In the genomic region with DNA sequence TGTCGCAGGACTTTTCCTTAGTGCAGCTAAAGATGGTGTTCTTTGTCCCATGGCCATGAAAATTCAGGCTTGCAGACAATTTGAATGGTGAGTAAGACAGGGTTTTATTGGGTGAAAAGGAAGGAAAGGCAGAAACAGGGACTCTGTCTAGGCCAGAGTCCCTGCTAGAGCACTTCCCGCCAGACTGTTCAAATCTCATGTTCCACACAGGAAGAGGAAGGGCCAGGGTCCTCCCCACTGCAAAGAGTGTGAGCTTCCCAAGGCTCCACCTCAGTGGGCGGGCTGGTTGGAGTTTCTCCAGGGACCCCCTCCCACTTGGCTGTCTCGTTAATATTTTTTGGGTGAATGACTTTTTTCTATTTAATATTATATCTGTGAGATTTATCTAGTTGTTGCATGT, we compare ENCODE assay signal across 24 cellular contexts. TPM values are rescaled to one million over a fixed set of nuclear protein-coding genes. Genes with fewer than 3 reads are reported as not detected.
DNase-seq lines count a peak whose midpoint lies in the region; ATAC-seq, FAIRE-seq and TF ChIP-seq lines count a peak whose summit lies in the region.
"Had no signal": no experiment of that assay in that cellular context is flagged by ENCODE, and none has a peak within 500 bp of the region (broad histone marks: within the 10 kb centered on the region; RNA-seq: fewer than 3 reads in every experiment).

No MANE protein-coding gene starts in this region.

- no peak for FAIRE-seq in K562 (lab: Jason Lieb, UNC)
- FAIRE-seq: colon, endothelial cell of umbilical vein, TTC549 had no signal

- in situ Hi-C loops in K562 (cut with MboI): no loop called here

- H3K9ac ChIP-seq in K562 (ENCODE audit: insufficient read depth in 1 of 2, low read depth in 2 of 2, low read length in 2 of 2): no peak overlapping the region
- H3K9ac ChIP-seq: GM23248 had no signal

- no peaks in the 10 kb centered on the region for H3K79me2 ChIP-seq in K562 (ENCODE audit: control insufficient read depth, insufficient read depth, low read length)

- H3K4me2 ChIP-seq in K562 (ENCODE audit: insufficient read depth, low read length): no peak overlapping the region

- no TSS peak for BruUV-seq in K562 (replicated peaks; lab: Mats Ljungman, UMichigan)

- no peak for TF ChIP-seq RAD21 in K562 (CRISPR knock-in tag; conservative IDR thresholded peaks at IDR 0.05 in 1 of 2, IDR thresholded peaks at IDR 0.05 in 1 of 2)

- H3K36me3 Mint-ChIP-seq in stimulated activated memory B cell treated with anti-CD40 and anti-IgM and Interleukin-4, amounts not matched to agents 10 μg/mL and 1 μg/mL and 100 μg/mL, for 72 hours: peaks cover 12% of the 10 kb centered on the region

- H3K27ac ChIP-seq in K562 (ENCODE audit: extremely low read depth, low read depth, low read length): no peak overlapping the region
- H3K27ac ChIP-seq: brain microvascular endothelial cell, GM23248, heart right ventricle, neutrophil, psoas muscle, stomach, transverse colon had no signal

- peak overlapping the region; percentile 96 for H3K27ac Mint-ChIP-seq in stimulated activated memory B cell treated with anti-CD40 and anti-IgM and Interleukin-4, amounts not matched to agents 10 μg/mL and 1 μg/mL and 100 μg/mL, for 72 hours

- H3K27me3 ChIP-seq in K562 (ENCODE audit: control insufficient read depth in 2 of 2, insufficient read depth in 2 of 2, low read length in 2 of 2): no peaks in the 10 kb centered on the region
- H3K27me3 ChIP-seq: brain microvascular endothelial cell, heart right ventricle, neutrophil, stomach, transverse colon had no signal

- no peaks in the 10 kb centered on the region for H3K27me3 Mint-ChIP-seq in stimulated activated memory B cell treated with anti-CD40 and anti-IgM and Interleukin-4, amounts not matched to agents 10 μg/mL and 1 μg/mL and 100 μg/mL, for 72 hours

- CTCF ChIA-PET in K562 (lab: Yijun Ruan, JAX; ENCODE audit: low intra/inter-chr PET ratio): no interaction called here

- no peaks in the 10 kb centered on the region for H3K36me3 ChIP-seq in K562 (ENCODE audit: control insufficient read depth, insufficient read depth, low read length)
- H3K36me3 ChIP-seq: brain microvascular endothelial cell, heart right ventricle, neutrophil, stomach, transverse colon had no signal

- no peak overlapping the region for H2AFZ ChIP-seq in K562 (ENCODE audit: low read depth, low read length)
- H2AFZ ChIP-seq: GM23248 had no signal

- no peak for TF ChIP-seq EP300 in K562 (IDR thresholded peaks at IDR 0.05; ENCODE audit: low read length)

- 12% methylated on average over 4 of the region's 4 CpGs for whole genome bisulfite sequencing in K562 (ENCODE audit: insufficient coverage, low coverage, missing lambda C conversion rate)

- no peaks in the 10 kb centered on the region for H3K9me1 ChIP-seq in K562 (ENCODE audit: control insufficient read depth, insufficient read depth, low read length)

- TF ChIP-seq POLR2A in K562 (conservative IDR thresholded peaks at IDR 0.05): no peak

- TF ChIP-seq CTCF in K562 (IDR thresholded peaks at IDR 0.05 in 2 of 3, conservative IDR thresholded peaks at IDR 0.05 in 1 of 3; ENCODE audit: insufficient read depth in 2 of 3, low read depth in 1 of 3, low read length in 3 of 3): no peak

- POLR2A ChIA-PET in K562 (lab: Yijun Ruan, JAX): interaction anchor here (0.9 kb wide), 1 partner anchor 22 kb away, joined by 3 read pairs; no protein-coding TSS in a partner anchor

- H3K4me3 Mint-ChIP-seq in stimulated activated memory B cell treated with anti-CD40 and anti-IgM and Interleukin-4, amounts not matched to agents 10 μg/mL and 1 μg/mL and 100 μg/mL, for 72 hours: no peak overlapping the region

- peaks cover 22% of the 10 kb centered on the region for H3K4me1 Mint-ChIP-seq in stimulated activated memory B cell treated with anti-CD40 and anti-IgM and Interleukin-4, amounts not matched to agents 10 μg/mL and 1 μg/mL and 100 μg/mL, for 72 hours

- H3K4me1 ChIP-seq in K562 (replicated peaks in 1 of 2; ENCODE audit: control insufficient read depth in 2 of 2, insufficient read depth in 2 of 2, low read length in 2 of 2): no peaks in the 10 kb centered on the region
- H3K4me1 ChIP-seq: heart right ventricle, psoas muscle, stomach, transverse colon had no signal

- no peaks in the 10 kb centered on the region for H3K9me3 ChIP-seq in K562 (replicated peaks; ENCODE audit: control insufficient read depth, insufficient read depth, low read depth, low read length)
- H3K9me3 ChIP-seq: neutrophil, psoas muscle, stomach, transverse colon had no signal

- intact Hi-C loops in K562 (cut with micrococcal nuclease): no loop called here

- H3K4me3 ChIP-seq in K562: no peak overlapping the region
- H3K4me3 ChIP-seq: GM23248, heart right ventricle, psoas muscle, stomach, transverse colon had no signal

- ATAC-seq in GM21381 (IDR thresholded peaks at IDR 0.05; ENCODE audit: unreplicated experiment): peak; percentile 21
- ATAC-seq in HG02870 (IDR thresholded peaks at IDR 0.05; ENCODE audit: unreplicated experiment): peak; percentile 6
- ATAC-seq in K562: peak; percentile 56
- ATAC-seq in stimulated activated memory B cell treated with anti-CD40 and anti-IgM and Interleukin-4, amounts not matched to agents 10 μg/mL and 1 μg/mL and 100 μg/mL, for 72 hours: no peak
- ATAC-seq in HG02938 (IDR thresholded peaks at IDR 0.05; ENCODE audit: unreplicated experiment): no peak
- ATAC-seq: heart right ventricle, psoas muscle had no signal

- no peaks in the 10 kb centered on the region for H3K9me3 Mint-ChIP-seq in stimulated activated memory B cell treated with anti-CD40 and anti-IgM and Interleukin-4, amounts not matched to agents 10 μg/mL and 1 μg/mL and 100 μg/mL, for 72 hours

- no peak for DNase-seq in K562 (ENCODE audit: extremely low read depth in 1 of 4, low spot score in 3 of 4)
- DNase-seq in activated CD4-positive, alpha-beta T cell treated with anti-CD3 and anti-CD28 coated beads, Interleukin-2, amount 50 U/mL, for 4 hours: no peak
- DNase-seq in SIG-M5 treated with dmso at 0.1 percent for 504 hours (lab: John Stamatoyannopoulos, UW; ENCODE audit: unreplicated experiment): no peak
- DNase-seq: activated CD4-positive, alpha-beta T cell treated with anti-CD3 and anti-CD28 coated beads for 48 hours; activated CD8-positive, alpha-beta memory T cell treated with anti-CD3 and anti-CD28 coated beads, Interleukin-2, amount 50 U/mL, for 4 hours; activated effector memory CD4-positive, alpha-beta T cell treated with Interleukin-2 at 50 U/mL for 16 hours; brain microvascular endothelial cell; GM23248; heart right ventricle; NCI-H1417 treated with DMSO at 0.1 percent for 48 hours; psoas muscle; stimulated activated CD4-positive, alpha-beta T cell treated with anti-CD3 and anti-CD28 coated beads, Interleukin-4, amount 100 ng/mL, for 1 hour; stomach; transverse colon had no signal

- no peaks in the 10 kb centered on the region for H4K20me1 ChIP-seq in K562 (replicated peaks; ENCODE audit: control insufficient read depth, insufficient read depth, low read length)

TF ChIP-seq in K562, 482 proteins besides CTCF, POLR2A, EP300 and RAD21 (continues in another document):
- TF ChIP-seq TAF7 (tag; IDR thresholded peaks at IDR 0.05): no peak
- no peak for TF ChIP-seq CSDE1 (IDR thresholded peaks at IDR 0.05)
- TF ChIP-seq, protein P1, sequence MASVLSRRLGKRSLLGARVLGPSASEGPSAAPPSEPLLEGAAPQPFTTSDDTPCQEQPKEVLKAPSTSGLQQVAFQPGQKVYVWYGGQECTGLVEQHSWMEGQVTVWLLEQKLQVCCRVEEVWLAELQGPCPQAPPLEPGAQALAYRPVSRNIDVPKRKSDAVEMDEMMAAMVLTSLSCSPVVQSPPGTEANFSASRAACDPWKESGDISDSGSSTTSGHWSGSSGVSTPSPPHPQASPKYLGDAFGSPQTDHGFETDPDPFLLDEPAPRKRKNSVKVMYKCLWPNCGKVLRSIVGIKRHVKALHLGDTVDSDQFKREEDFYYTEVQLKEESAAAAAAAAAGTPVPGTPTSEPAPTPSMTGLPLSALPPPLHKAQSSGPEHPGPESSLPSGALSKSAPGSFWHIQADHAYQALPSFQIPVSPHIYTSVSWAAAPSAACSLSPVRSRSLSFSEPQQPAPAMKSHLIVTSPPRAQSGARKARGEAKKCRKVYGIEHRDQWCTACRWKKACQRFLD (CRISPR knock-in tag; IDR thresholded peaks at IDR 0.05): no peak
- TF ChIP-seq, protein P2, sequence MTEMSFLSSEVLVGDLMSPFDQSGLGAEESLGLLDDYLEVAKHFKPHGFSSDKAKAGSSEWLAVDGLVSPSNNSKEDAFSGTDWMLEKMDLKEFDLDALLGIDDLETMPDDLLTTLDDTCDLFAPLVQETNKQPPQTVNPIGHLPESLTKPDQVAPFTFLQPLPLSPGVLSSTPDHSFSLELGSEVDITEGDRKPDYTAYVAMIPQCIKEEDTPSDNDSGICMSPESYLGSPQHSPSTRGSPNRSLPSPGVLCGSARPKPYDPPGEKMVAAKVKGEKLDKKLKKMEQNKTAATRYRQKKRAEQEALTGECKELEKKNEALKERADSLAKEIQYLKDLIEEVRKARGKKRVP (CRISPR knock-in tag; IDR thresholded peaks at IDR 0.05): no peak

RNA-seq across cellular contexts. Expression of a gene that starts 29.0 kb away (rescaled TPM):
- total RNA-seq in K562 (2011; cell fraction: chromatin; rRNA removed; ENCODE audit: low replicate concordance): not detected in 2 replicates
- not detected in 2 replicates for total RNA-seq in K562 (2011; cell fraction: nucleolus; rRNA removed)
- not detected in 2 replicates for total RNA-seq in K562 (2011; cell fraction: nucleoplasm; rRNA removed)
- total RNA-seq in K562 (2014; rRNA removed) (not detected in 2 replicates), K562 (2014; rRNA removed; fragmentation: Illumina TruSeq; extraction: Trizol) (not detected in 2 replicates), K562 (2015; rRNA removed; fragmentation: Illumina TruSeq; extraction: Trizol) (not detected in 2 replicates), K562 (2021) (not detected in 2 replicates)
- polyA plus RNA-seq in K562 (2011; rRNA removed) (not detected in 2 replicates), K562 (2014; fragmentation: Illumina TruSeq; extraction: Trizol) (not detected in 2 replicates), K562 (2014; fragmentation: Nextera tagmentation; extraction: Ambion mirVana) (not detected), K562 (2014; rRNA removed) (not detected in 2 replicates)
- polyA plus RNA-seq in K562 (2011; cell fraction: cytosol; rRNA removed): not detected in 2 replicates
- polyA plus RNA-seq in K562 (2011; cell fraction: nucleus; rRNA removed): not detected in 2 replicates
- 0.10 TPM in 1 of 2 replicates, not detected in the other for polyA plus RNA-seq in K562 (2012)
- not detected in 2 replicates for polyA minus RNA-seq in K562 (2011; rRNA and poly(A)+ RNA removed)
- not detected in 2 replicates for polyA minus RNA-seq in K562 (2011; cell fraction: cytosol; rRNA and poly(A)+ RNA removed)
- not detected in 2 replicates for polyA minus RNA-seq in K562 (2011; cell fraction: nucleus; rRNA and poly(A)+ RNA removed)
- total RNA-seq: endothelial cell of umbilical vein, GM23248, M059J had no signal
- polyA plus RNA-seq: endothelial cell of umbilical vein, GM23248, liver had no signal

Comparison
In these comparisons a context has a peak if more than half of its experiments do, and no peak if none do; other contexts are left out.
1. ATAC-seq: peak in GM21381 (single experiment), HG02870 (single experiment) and K562 (single experiment); none in stimulated activated memory B cell treated with anti-CD40 and anti-IgM and Interleukin-4, amounts not matched to agents 10 μg/mL and 1 μg/mL and 100 μg/mL, for 72 hours (single experiment) and HG02938 (single experiment).